ENCODE assay signal across 1 cellular context in genomic region chr6:16759181-16759645, GRCh38.
A peak's percentile ranks its signal among the peaks of the same experiment; 100 is the strongest.
TF ChIP-seq lines count a peak whose summit lies in the region.

No MANE protein-coding gene starts in this region.

TF ChIP-seq in HepG2, 621 proteins besides CTCF, POLR2A, EP300 and RAD21 (continued from another document):
- TF ChIP-seq MED1 (CRISPR knock-in tag; IDR thresholded peaks at IDR 0.05), result 0 out of 2 replicates have a peak, but pooled peaks have one; percentile 0
- TF ChIP-seq HOXD1 (CRISPR knock-in tag; IDR thresholded peaks at IDR 0.05), result no peak
- no peak for TF ChIP-seq ADNP (CRISPR knock-in tag; IDR thresholded peaks at IDR 0.05)
- 0 out of 2 replicates have a peak, but pooled peaks have one; percentile 3 for TF ChIP-seq DNMT3B (CRISPR knock-in tag; conservative IDR thresholded peaks at IDR 0.05)
- TF ChIP-seq ZBTB42 (CRISPR knock-in tag; IDR thresholded peaks at IDR 0.05), result 0 out of 2 replicates have a peak, but pooled peaks have one; percentile 1
- TF ChIP-seq ZNF878 (CRISPR knock-in tag; IDR thresholded peaks at IDR 0.05), result 0 out of 2 replicates have a peak, but pooled peaks have one; percentile 14
